ENCODE assay signal across 16 cellular contexts in the genomic region with DNA sequence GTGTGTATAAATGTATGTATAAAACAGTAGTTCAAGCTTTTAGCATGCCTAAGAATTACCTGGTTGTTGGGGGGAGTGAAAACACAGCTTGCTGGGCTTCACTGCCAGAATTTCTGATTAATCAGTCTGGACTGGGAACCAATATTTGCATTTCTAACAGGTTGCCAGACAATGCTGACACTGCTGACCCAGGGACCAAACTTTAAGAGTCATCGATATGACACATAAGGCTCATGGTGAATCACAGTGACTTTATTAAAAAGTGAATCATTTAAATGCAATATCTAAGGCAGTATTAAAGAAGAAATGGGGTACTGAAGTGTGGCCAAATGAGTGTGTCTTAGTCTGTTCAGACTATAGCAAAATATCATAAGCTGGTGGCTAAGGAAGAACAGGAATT.
DNase-seq lines count a peak whose midpoint lies in the region; ATAC-seq, FAIRE-seq and TF ChIP-seq lines count a peak whose summit lies in the region.
"Had no signal": no experiment of that assay in that cellular context is flagged by ENCODE, and none has a peak within 500 bp of the region (broad histone marks: within the 10 kb centered on the region; RNA-seq: fewer than 3 reads in every experiment).

No MANE protein-coding gene starts in this region.

- DNase-seq in RCC 7860 (ENCODE audit: low spot score): peak; percentile 39
- peak; percentile 93 for DNase-seq in bronchial epithelial cell (ENCODE audit: low read depth)
- DNase-seq in foreskin fibroblast: peak; percentile 27 to 67
- no peak for DNase-seq in psoas muscle
- no peak for DNase-seq in NCI-H1105 treated with DMSO at 0.1 percent for 48 hours (lab: John Stamatoyannopoulos, UW)
- no peak for DNase-seq in left cardiac atrium
- no peak for DNase-seq in GDM1 (lab: John Stamatoyannopoulos, UW)
- DNase-seq in G401 (ENCODE audit: low spot score): no peak
- DNase-seq: CD4-positive, alpha-beta T cell; NCI-H345; NCI-H526 treated with DMSO at 0.1 percent for 48 hours; PC-9; SK-N-SH had no signal

- no peak for FAIRE-seq in RCC 7860 (lab: Jason Lieb, UNC)
- no peak for FAIRE-seq in bronchial epithelial cell (lab: Jason Lieb, UNC)
- FAIRE-seq: K562 had no signal

- H3K36me3 ChIP-seq in bronchial epithelial cell (ENCODE audit: control insufficient read depth, insufficient read depth, low read length) (no peaks in the 10 kb centered on the region), psoas muscle (ENCODE audit: insufficient read depth in 1 of 2, low read depth in 1 of 2) (no peaks in the 10 kb centered on the region)
- H3K36me3 ChIP-seq: HAP-1 had no signal

- H3K27me3 ChIP-seq in bronchial epithelial cell (ENCODE audit: control insufficient read depth, insufficient read depth, low read length): no peaks in the 10 kb centered on the region
- no peaks in the 10 kb centered on the region for H3K27me3 ChIP-seq in psoas muscle (ENCODE audit: insufficient read depth in 3 of 3, low read length in 2 of 3)

- in situ Hi-C loops in G401 (cut with HindIII; ENCODE audit: low sequenced_read_pairs): no loop called here

- no peak overlapping the region for H3K4me3 ChIP-seq in bronchial epithelial cell (ENCODE audit: low read depth, low read length)
- no peak overlapping the region for H3K4me3 ChIP-seq in foreskin fibroblast (ENCODE audit: low read depth in 1 of 2, low read length in 2 of 2)
- no peak overlapping the region for H3K4me3 ChIP-seq in psoas muscle
- H3K4me3 ChIP-seq: HAP-1, K562, PC-9 had no signal

- intact Hi-C loops in psoas muscle (cut with DNase I) (no loop called here), left cardiac atrium (cut with DNase I) (no loop called here)

- H3K9me3 ChIP-seq in psoas muscle: no peaks in the 10 kb centered on the region
- H3K9me3 ChIP-seq: HAP-1, SK-N-SH had no signal

- TF ChIP-seq CTCF in bronchial epithelial cell (IDR thresholded peaks at IDR 0.05; ENCODE audit: insufficient read depth, low read length, severe bottlenecking) (no peak), foreskin fibroblast (IDR thresholded peaks at IDR 0.05; ENCODE audit: low read depth, low read length) (no peak), psoas muscle (IDR thresholded peaks at IDR 0.05) (no peak)

- no peak overlapping the region for H3K27ac ChIP-seq in psoas muscle
- H3K27ac ChIP-seq: PC-9 had no signal

- ATAC-seq in psoas muscle (peak; percentile 51 to 76 (median 71)), left cardiac atrium (no peak)
- ATAC-seq: K562, Right ventricle myocardium inferior had no signal

- peaks cover 37% of the 10 kb centered on the region for H3K4me1 ChIP-seq in psoas muscle
- H3K4me1 ChIP-seq: HAP-1 had no signal

- 89 to 93% (median 89%) methylated on average over 1 of the region's 1 CpG for WGBS in psoas muscle, 3 donors

Comparison
In these comparisons a context has a peak if more than half of its experiments do, and no peak if none do; other contexts are left out.
1. DNase-seq: peak in RCC 7860 (single experiment), bronchial epithelial cell (single experiment) and foreskin fibroblast (2 of 2); none in psoas muscle (0 of 2), NCI-H1105 treated with DMSO at 0.1 percent for 48 hours (single experiment), left cardiac atrium (single experiment), GDM1 (single experiment) and G401 (single experiment).
2. ATAC-seq: peak in psoas muscle (4 of 4); none in left cardiac atrium (0 of 2).